Comparison of ENCODE assay signal across 10 cellular contexts in the genomic region with DNA sequence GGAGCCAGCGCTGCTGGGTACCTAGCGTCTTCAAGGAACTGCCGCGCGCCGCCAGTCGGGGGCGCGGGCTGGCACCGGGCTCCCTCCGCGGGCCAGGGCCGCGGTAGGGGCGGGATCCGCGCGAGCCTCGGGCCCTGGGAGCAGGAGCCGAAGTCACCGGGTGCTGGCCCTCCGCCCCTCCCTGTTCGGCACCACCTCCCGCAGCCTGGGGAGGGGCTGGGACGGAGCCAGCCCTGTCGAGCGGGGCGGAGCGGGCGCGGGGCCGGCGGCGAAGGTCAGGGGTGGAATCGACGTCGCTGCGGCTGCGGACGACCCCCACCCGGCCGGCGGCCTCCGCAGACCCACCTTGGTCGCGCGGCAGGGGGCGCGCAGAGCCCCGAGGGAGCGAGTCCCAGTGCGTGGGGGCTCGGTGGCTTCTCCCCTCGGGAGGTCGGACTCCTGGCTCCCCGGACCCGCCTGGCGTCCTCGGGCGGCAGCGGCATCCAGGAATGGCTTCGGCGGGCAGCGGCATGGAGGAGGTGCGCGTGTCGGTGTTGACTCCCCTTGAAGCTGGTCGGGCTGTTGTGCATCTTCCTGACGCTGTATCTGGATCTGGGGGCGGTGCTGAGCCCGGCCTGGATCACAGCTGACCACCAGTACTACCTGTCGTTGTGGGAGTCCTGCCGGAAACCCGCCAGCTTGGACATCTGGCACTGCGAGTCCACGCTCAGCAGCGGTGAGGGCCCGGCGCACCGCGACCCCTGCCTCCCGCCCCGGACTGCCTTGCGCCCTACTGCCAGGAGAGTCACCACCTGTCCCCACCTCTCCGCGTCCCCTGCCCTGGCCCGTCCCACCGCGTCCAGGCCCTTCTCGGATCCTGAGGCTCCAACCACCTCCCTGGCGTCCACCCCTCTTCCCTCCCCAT. TPM values are rescaled to one million over a fixed set of nuclear protein-coding genes. Genes with fewer than 3 reads are reported as not detected.
A peak's percentile ranks its signal among the peaks of the same experiment; 100 is the strongest.
DNase-seq lines count a peak whose midpoint lies in the region; FAIRE-seq and TF ChIP-seq lines count a peak whose summit lies in the region.
"Had no signal": no experiment of that assay in that cellular context is flagged by ENCODE, and none has a peak within 500 bp of the region (broad histone marks: within the 10 kb centered on the region; RNA-seq: fewer than 3 reads in every experiment).

No MANE protein-coding gene starts in this region.

- no peaks in the 10 kb centered on the region for H3K36me3 ChIP-seq in bronchial epithelial cell (ENCODE audit: control insufficient read depth, insufficient read depth, low read length)
- no peaks in the 10 kb centered on the region for H3K36me3 ChIP-seq in thyroid gland
- no peaks in the 10 kb centered on the region for H3K36me3 ChIP-seq in Karpas-422 (ENCODE audit: insufficient read depth, low read length)
- H3K36me3 ChIP-seq: adrenal gland had no signal

- no peak overlapping the region for H3K9ac ChIP-seq in Karpas-422 (ENCODE audit: low read length)

- H3K4me2 ChIP-seq in Karpas-422 (ENCODE audit: low read depth, low read length, poor library complexity, severe bottlenecking): no peak overlapping the region

- H3K4me1 ChIP-seq in thyroid gland (no peaks in the 10 kb centered on the region), Karpas-422 (ENCODE audit: low read length) (no peaks in the 10 kb centered on the region)
- H3K4me1 ChIP-seq: adrenal gland had no signal

- no peaks in the 10 kb centered on the region for H4K20me1 ChIP-seq in Karpas-422 (ENCODE audit: insufficient read depth, low read depth, low read length)

- H3K9me3 ChIP-seq in thyroid gland (no peaks in the 10 kb centered on the region), Karpas-422 (ENCODE audit: low read length) (peaks cover 8% of the 10 kb centered on the region; the same call in 1 of the 2 replicates)
- H3K9me3 ChIP-seq: adrenal gland had no signal

- H3K79me2 ChIP-seq in Karpas-422 (ENCODE audit: low read length): no peaks in the 10 kb centered on the region

- no peaks in the 10 kb centered on the region for H3K27me3 ChIP-seq in bronchial epithelial cell (ENCODE audit: control insufficient read depth, insufficient read depth, low read length)
- no peaks in the 10 kb centered on the region for H3K27me3 ChIP-seq in thyroid gland
- no peaks in the 10 kb centered on the region for H3K27me3 ChIP-seq in Karpas-422 (ENCODE audit: low read length)

- H3K27ac ChIP-seq in thyroid gland (peak overlapping the region in 1 of 3 donors; percentile 53), Karpas-422 (ENCODE audit: low read length) (no peak overlapping the region)
- H3K27ac ChIP-seq: adrenal gland had no signal

- H2AFZ ChIP-seq in Karpas-422 (ENCODE audit: low read length): no peak overlapping the region

- peak in 1 of 2 donors; percentile 43 for TF ChIP-seq POLR2A in thyroid gland (IDR thresholded peaks at IDR 0.05)

- intact Hi-C loops in thyroid gland (cut with DNase I): no loop called here

- 0 to 11% methylated on average over 1 to 21 of the region's 91 CpGs for WGBS in thyroid gland, 2 donors

- H3K9me2 ChIP-seq in Karpas-422 (replicated peaks; ENCODE audit: insufficient read depth, low read length): no peaks in the 10 kb centered on the region

- H3K4me3 ChIP-seq in bronchial epithelial cell (ENCODE audit: low read depth, low read length) (peak overlapping the region; percentile 29), thyroid gland (replicated peaks in 1 of 3) (peak overlapping the region in 2 of 3 donors; percentile 14 to 34), Karpas-422 (ENCODE audit: low read length) (no peak overlapping the region)
- H3K4me3 ChIP-seq: adrenal gland had no signal

- DNase-seq in NCI-H2227 (lab: John Stamatoyannopoulos, UW; ENCODE audit: unreplicated experiment) (peak; percentile 27), NCI-H2227 treated with DMSO at 0.1 percent for 48 hours (lab: John Stamatoyannopoulos, UW) (no peak), bronchial epithelial cell (ENCODE audit: low read depth) (no peak), left kidney (ENCODE audit: low read depth, low spot score) (peak; percentile 59), thyroid gland (peak; percentile 66 to 72), cerebellar nuclear complex (lab: John Stamatoyannopoulos, UW) (no peak), Karpas-422 (no peak), HuH-7 (ENCODE audit: low spot score) (no peak)

- FAIRE-seq in bronchial epithelial cell (lab: Jason Lieb, UNC): no peak
- FAIRE-seq: TTC549 had no signal

- TF ChIP-seq CTCF in bronchial epithelial cell (IDR thresholded peaks at IDR 0.05; ENCODE audit: insufficient read depth, low read length, severe bottlenecking): peak; percentile 18
- peak in 3 of 6 experiments; percentile 21 to 37 (median 37) for TF ChIP-seq CTCF in thyroid gland (IDR thresholded peaks at IDR 0.05)

RNA-seq across cellular contexts. Expression of a gene that starts 50.5 kb away (rescaled TPM):
- total RNA-seq in bronchial epithelial cell: not detected in 2 replicates
- not detected for total RNA-seq in thyroid gland
- total RNA-seq in Karpas-422 (2014; rRNA removed; shearing (Covaris generic); ENCODE audit: low replicate concordance): not detected in 2 replicates
- total RNA-seq: adrenal gland had no signal

Comparison
In these comparisons a context has a peak if more than half of its experiments do, and no peak if none do; other contexts are left out.
1. DNase-seq: peak in NCI-H2227 (single experiment), left kidney (single experiment) and thyroid gland (2 of 2); none in NCI-H2227 treated with DMSO at 0.1 percent for 48 hours (single experiment), bronchial epithelial cell (single experiment), cerebellar nuclear complex (0 of 2), Karpas-422 (single experiment) and HuH-7 (single experiment).